2 cellular contexts compared by ENCODE assay signal in the genomic region with DNA sequence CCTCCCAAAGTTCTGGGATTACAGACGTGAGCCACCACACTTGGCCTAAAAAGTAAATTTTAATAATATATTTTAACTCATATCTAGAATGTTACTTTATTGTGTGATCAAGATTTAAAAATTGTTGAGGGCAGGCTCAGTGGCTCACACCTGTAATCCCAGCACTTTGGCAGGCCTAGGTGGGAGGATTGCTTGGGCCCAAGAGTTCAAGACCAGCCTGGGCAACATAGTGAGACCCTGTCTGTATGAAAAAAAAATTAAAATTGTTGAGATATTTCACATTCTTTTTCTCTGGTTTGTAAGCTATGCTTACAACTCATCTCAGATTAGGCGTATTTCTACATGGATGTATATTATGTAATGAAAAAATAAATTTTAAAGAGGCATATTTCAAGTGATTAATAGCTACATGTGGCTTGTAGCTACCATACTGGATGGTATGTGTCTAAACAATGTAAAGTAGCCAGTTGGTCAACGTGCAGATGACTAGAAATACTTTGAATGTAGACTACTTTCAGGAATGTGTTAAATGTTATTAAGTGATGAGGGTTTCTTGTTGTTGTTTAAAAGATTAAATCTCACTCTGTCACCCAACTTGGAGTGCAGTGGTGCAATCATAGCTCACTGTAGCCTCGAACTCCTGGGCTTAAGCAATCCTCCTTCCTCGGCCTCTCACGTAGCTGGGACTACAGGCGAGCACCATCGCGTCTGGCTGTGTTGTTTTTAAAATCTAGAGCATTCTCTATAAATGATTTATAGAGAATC.
TF ChIP-seq lines count a peak whose summit lies in the region.

No MANE protein-coding gene starts in this region.

TF ChIP-seq in A549, 52 proteins besides CTCF, POLR2A, EP300 and RAD21:
- TF ChIP-seq, protein P1, sequence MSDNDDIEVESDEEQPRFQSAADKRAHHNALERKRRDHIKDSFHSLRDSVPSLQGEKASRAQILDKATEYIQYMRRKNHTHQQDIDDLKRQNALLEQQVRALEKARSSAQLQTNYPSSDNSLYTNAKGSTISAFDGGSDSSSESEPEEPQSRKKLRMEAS (IDR thresholded peaks at IDR 0.05), result no peak
- TF ChIP-seq, protein P2, sequence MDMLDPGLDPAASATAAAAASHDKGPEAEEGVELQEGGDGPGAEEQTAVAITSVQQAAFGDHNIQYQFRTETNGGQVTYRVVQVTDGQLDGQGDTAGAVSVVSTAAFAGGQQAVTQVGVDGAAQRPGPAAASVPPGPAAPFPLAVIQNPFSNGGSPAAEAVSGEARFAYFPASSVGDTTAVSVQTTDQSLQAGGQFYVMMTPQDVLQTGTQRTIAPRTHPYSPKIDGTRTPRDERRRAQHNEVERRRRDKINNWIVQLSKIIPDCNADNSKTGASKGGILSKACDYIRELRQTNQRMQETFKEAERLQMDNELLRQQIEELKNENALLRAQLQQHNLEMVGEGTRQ (IDR thresholded peaks at IDR 0.05), result no peak
- no peak for TF ChIP-seq NPAS2 (CRISPR knock-in tag; IDR thresholded peaks at IDR 0.05; ENCODE audit: borderline replicate concordance)
- no peak for TF ChIP-seq FOXS1 (CRISPR knock-in tag; IDR thresholded peaks at IDR 0.05)
- no peak for TF ChIP-seq RNF2 (IDR thresholded peaks at IDR 0.05; ENCODE audit: borderline replicate concordance, low read depth)
- no peak for TF ChIP-seq MYC (IDR thresholded peaks at IDR 0.05; ENCODE audit: borderline replicate concordance, low read length)
- no peak for TF ChIP-seq FOSB (CRISPR knock-in tag; IDR thresholded peaks at IDR 0.05)
- no peak for TF ChIP-seq CEBPB (IDR thresholded peaks at IDR 0.05)
- no peak for TF ChIP-seq CHD4 (IDR thresholded peaks at IDR 0.05; ENCODE audit: borderline replicate concordance)
- TF ChIP-seq EHF (CRISPR knock-in tag; IDR thresholded peaks at IDR 0.05), result no peak
- TF ChIP-seq FOSL2 (IDR thresholded peaks at IDR 0.05), result no peak
- no peak for TF ChIP-seq FOSL2 (CRISPR knock-in tag; IDR thresholded peaks at IDR 0.05)
- no peak for TF ChIP-seq BHLHE40 (IDR thresholded peaks at IDR 0.05; ENCODE audit: low read depth, low read length)

TF ChIP-seq in GM12878, 131 proteins besides CTCF, POLR2A, EP300 and RAD21:
- no peak for TF ChIP-seq SIX5 (IDR thresholded peaks at IDR 0.05; ENCODE audit: low read depth, low read length, severe bottlenecking)
- no peak for TF ChIP-seq MXI1 (IDR thresholded peaks at IDR 0.05; ENCODE audit: low read depth, low read length)
- TF ChIP-seq, protein P3, sequence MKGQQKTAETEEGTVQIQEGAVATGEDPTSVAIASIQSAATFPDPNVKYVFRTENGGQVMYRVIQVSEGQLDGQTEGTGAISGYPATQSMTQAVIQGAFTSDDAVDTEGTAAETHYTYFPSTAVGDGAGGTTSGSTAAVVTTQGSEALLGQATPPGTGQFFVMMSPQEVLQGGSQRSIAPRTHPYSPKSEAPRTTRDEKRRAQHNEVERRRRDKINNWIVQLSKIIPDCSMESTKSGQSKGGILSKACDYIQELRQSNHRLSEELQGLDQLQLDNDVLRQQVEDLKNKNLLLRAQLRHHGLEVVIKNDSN (IDR thresholded peaks at IDR 0.05; ENCODE audit: borderline replicate concordance, extremely low read length, insufficient read depth, low read depth, low read length), result no peak
- TF ChIP-seq SP1 (IDR thresholded peaks at IDR 0.05; ENCODE audit: low read depth, low read length), result no peak
- TF ChIP-seq, protein P4, sequence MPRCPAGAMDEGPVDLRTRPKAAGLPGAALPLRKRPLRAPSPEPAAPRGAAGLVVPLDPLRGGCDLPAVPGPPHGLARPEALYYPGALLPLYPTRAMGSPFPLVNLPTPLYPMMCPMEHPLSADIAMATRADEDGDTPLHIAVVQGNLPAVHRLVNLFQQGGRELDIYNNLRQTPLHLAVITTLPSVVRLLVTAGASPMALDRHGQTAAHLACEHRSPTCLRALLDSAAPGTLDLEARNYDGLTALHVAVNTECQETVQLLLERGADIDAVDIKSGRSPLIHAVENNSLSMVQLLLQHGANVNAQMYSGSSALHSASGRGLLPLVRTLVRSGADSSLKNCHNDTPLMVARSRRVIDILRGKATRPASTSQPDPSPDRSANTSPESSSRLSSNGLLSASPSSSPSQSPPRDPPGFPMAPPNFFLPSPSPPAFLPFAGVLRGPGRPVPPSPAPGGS (IDR thresholded peaks at IDR 0.05; ENCODE audit: borderline replicate concordance, insufficient read depth, low read depth, low read length, poor library complexity, severe bottlenecking), result no peak
TF ChIP-seq in GM12878: peak in this region for 0.
